Comparison of ENCODE assay signal across 8 cellular contexts in the genomic region with DNA sequence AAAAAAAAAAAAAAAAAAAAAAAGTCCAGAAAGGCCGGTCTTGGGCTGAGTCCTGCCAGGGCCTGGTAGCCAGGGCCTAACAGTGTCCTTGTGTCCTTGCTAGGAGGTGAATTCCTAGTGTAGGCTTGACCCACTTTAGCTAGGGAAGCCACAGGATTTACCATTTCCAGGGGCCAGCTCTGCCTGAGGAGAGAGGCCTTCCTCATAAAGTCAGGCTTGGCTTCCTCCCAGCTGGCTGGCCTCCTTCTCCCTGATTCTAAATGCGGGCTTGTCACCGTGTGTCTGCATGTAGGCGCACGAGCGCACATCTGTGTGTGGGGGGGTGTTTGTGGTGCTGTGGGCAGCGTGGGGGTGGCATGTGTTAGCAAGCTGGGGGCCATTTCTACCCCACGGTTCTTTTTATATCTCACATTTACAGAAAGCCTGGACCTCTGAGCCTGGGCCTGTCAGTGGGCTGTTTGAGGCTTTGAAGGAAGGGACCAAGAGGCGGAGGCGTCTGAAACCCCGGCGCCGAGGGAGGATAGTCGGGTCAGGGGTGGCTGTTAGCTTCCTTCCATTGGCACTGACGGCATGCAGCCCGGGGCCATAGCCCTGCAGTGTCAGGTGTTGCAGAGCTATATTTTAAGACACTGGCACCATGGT. TPM values are rescaled to one million over a fixed set of nuclear protein-coding genes. Genes with fewer than 3 reads are reported as not detected.
DNase-seq lines count a peak whose midpoint lies in the region; ATAC-seq and TF ChIP-seq lines count a peak whose summit lies in the region.

No MANE protein-coding gene starts in this region.

- peak overlapping the region; percentile 79 for H3K27ac ChIP-seq in BLaER1
- peak overlapping the region; percentile 84 for H3K27ac ChIP-seq in cardiac muscle cell

- no peak for ATAC-seq in GM21723 (IDR thresholded peaks at IDR 0.05; ENCODE audit: unreplicated experiment)

- no peak for TF ChIP-seq RAD21 in Ishikawa (IDR thresholded peaks at IDR 0.05; ENCODE audit: low read depth)

- no peak for TF ChIP-seq CTCF in cardiac muscle cell (IDR thresholded peaks at IDR 0.05; ENCODE audit: low read depth, low read length)

- H3K4me1 Mint-ChIP-seq in activated T-helper 1 cell treated with anti-CD3 and anti-CD28 coated beads, Interleukin-12 subunit alpha, Interleukin-12 subunit beta, Interleukin-2, Interleukin-4 antibody, amounts not matched to agents 30 ng/mL and 10 ng/mL and 1 ng/mL, durations not matched to agents 14 hours and 24 hours and 36 hours (ENCODE audit: low read depth): peaks cover 18% of the 10 kb centered on the region

- H3K27me3 Mint-ChIP-seq in activated T-helper 1 cell treated with anti-CD3 and anti-CD28 coated beads, Interleukin-12 subunit alpha, Interleukin-12 subunit beta, Interleukin-2, Interleukin-4 antibody, amounts not matched to agents 30 ng/mL and 10 ng/mL and 1 ng/mL, durations not matched to agents 14 hours and 24 hours and 36 hours (ENCODE audit: insufficient read depth): no peaks in the 10 kb centered on the region

- no peaks in the 10 kb centered on the region for H4K20me1 ChIP-seq in BLaER1

- peaks cover 4% of the 10 kb centered on the region; the same call in 1 of the 2 replicates for H3K9me3 ChIP-seq in BLaER1
- no peaks in the 10 kb centered on the region for H3K9me3 ChIP-seq in cardiac muscle cell (ENCODE audit: low read depth)

- H3K27me3 ChIP-seq in BLaER1 (no peaks in the 10 kb centered on the region), cardiac muscle cell (no peaks in the 10 kb centered on the region)

- TF ChIP-seq EP300 in Ishikawa (IDR thresholded peaks at IDR 0.05; ENCODE audit: borderline replicate concordance): no peak

- no peaks in the 10 kb centered on the region for H3K9me3 Mint-ChIP-seq in activated T-helper 1 cell treated with anti-CD3 and anti-CD28 coated beads, Interleukin-12 subunit alpha, Interleukin-12 subunit beta, Interleukin-2, Interleukin-4 antibody, amounts not matched to agents 30 ng/mL and 10 ng/mL and 1 ng/mL, durations not matched to agents 14 hours and 24 hours and 36 hours

- peak overlapping the region; percentile 51 for H3K9ac ChIP-seq in BLaER1

- intact Hi-C loops in activated T-helper 1 cell treated with anti-CD3 and anti-CD28 coated beads, Interleukin-12 subunit alpha, Interleukin-12 subunit beta, Interleukin-2, Interleukin-4 antibody, amounts not matched to agents 30 ng/mL and 10 ng/mL and 1 ng/mL, durations not matched to agents 14 hours and 24 hours and 36 hours (cut with micrococcal nuclease): loop anchor here (2.0 kb wide), 1 partner anchor 15 kb away; no protein-coding TSS in a partner anchor

- peak overlapping the region; percentile 71 for H3K27ac Mint-ChIP-seq in activated T-helper 1 cell treated with anti-CD3 and anti-CD28 coated beads, Interleukin-12 subunit alpha, Interleukin-12 subunit beta, Interleukin-2, Interleukin-4 antibody, amounts not matched to agents 30 ng/mL and 10 ng/mL and 1 ng/mL, durations not matched to agents 14 hours and 24 hours and 36 hours

- no peaks in the 10 kb centered on the region for H3K36me3 ChIP-seq in BLaER1
- no peaks in the 10 kb centered on the region for H3K36me3 ChIP-seq in cardiac muscle cell

- H3K4me2 ChIP-seq in BLaER1: peak overlapping the region; percentile 81

- peaks cover 71% of the 10 kb centered on the region for H3K4me1 ChIP-seq in BLaER1
- H3K4me1 ChIP-seq in cardiac muscle cell (ENCODE audit: low read depth): peaks cover 7% of the 10 kb centered on the region

- DNase-seq in activated T-helper 1 cell treated with anti-CD3 and anti-CD28 coated beads, Interleukin-12 subunit alpha, Interleukin-12 subunit beta, Interleukin-2, Interleukin-4 antibody, amounts not matched to agents 30 ng/mL and 10 ng/mL and 1 ng/mL, durations not matched to agents 14 hours and 24 hours and 36 hours (ENCODE audit: low spot score): no peak
- peak; percentile 19 to 85 for DNase-seq in cardiac muscle cell (ENCODE audit: low read depth in 1 of 2, low spot score in 1 of 2)
- DNase-seq in retina: peak; percentile 54
- DNase-seq in NCI-H345 (lab: John Stamatoyannopoulos, UW): no peak
- no peak for DNase-seq in OCI-M2 (lab: John Stamatoyannopoulos, UW; ENCODE audit: unreplicated experiment)

- H3K36me3 Mint-ChIP-seq in activated T-helper 1 cell treated with anti-CD3 and anti-CD28 coated beads, Interleukin-12 subunit alpha, Interleukin-12 subunit beta, Interleukin-2, Interleukin-4 antibody, amounts not matched to agents 30 ng/mL and 10 ng/mL and 1 ng/mL, durations not matched to agents 14 hours and 24 hours and 36 hours (ENCODE audit: low read depth): no peaks in the 10 kb centered on the region

- no peak overlapping the region for H3K4me3 ChIP-seq in BLaER1
- no peak overlapping the region for H3K4me3 ChIP-seq in cardiac muscle cell

- H3K4me3 Mint-ChIP-seq in activated T-helper 1 cell treated with anti-CD3 and anti-CD28 coated beads, Interleukin-12 subunit alpha, Interleukin-12 subunit beta, Interleukin-2, Interleukin-4 antibody, amounts not matched to agents 30 ng/mL and 10 ng/mL and 1 ng/mL, durations not matched to agents 14 hours and 24 hours and 36 hours: peak overlapping the region; percentile 51

TF ChIP-seq in Ishikawa, 13 proteins besides CTCF, POLR2A, EP300 and RAD21:
- TF ChIP-seq TCF12 (IDR thresholded peaks at IDR 0.05; ENCODE audit: low read depth) (no peak), CREB1 (IDR thresholded peaks at IDR 0.05; ENCODE audit: low read depth) (no peak), NFIC (IDR thresholded peaks at IDR 0.05) (peak; percentile 26; the same call in 1 of the 2 replicates)

RNA-seq across cellular contexts. Expression of a gene that starts 31.7 kb away (rescaled TPM):
- 173 and 175 TPM in 2 replicates for total RNA-seq in activated T-helper 1 cell treated with anti-CD3 and anti-CD28 coated beads, Interleukin-12 subunit alpha, Interleukin-12 subunit beta, Interleukin-2, Interleukin-4 antibody, amounts not matched to agents 30 ng/mL and 10 ng/mL and 1 ng/mL, durations not matched to agents 14 hours and 24 hours and 36 hours
- 60.3 and 110 TPM in 2 replicates for total RNA-seq in cardiac muscle cell
- polyA plus RNA-seq in cardiac muscle cell: 77.6 and 88.9 TPM in 2 replicates

RNA-seq across cellular contexts. Expression of a gene that starts 31.7 kb away (rescaled TPM):
- total RNA-seq in activated T-helper 1 cell treated with anti-CD3 and anti-CD28 coated beads, Interleukin-12 subunit alpha, Interleukin-12 subunit beta, Interleukin-2, Interleukin-4 antibody, amounts not matched to agents 30 ng/mL and 10 ng/mL and 1 ng/mL, durations not matched to agents 14 hours and 24 hours and 36 hours: 73.8 and 78.1 TPM in 2 replicates
- 95.5 and 110 TPM in 2 replicates for total RNA-seq in cardiac muscle cell
- polyA plus RNA-seq in cardiac muscle cell: 65.2 and 71.1 TPM in 2 replicates

Comparison
In these comparisons a context has a peak if more than half of its experiments do, and no peak if none do; other contexts are left out.
1. DNase-seq: peak in cardiac muscle cell (2 of 2) and retina (single experiment); none in activated T-helper 1 cell treated with anti-CD3 and anti-CD28 coated beads, Interleukin-12 subunit alpha, Interleukin-12 subunit beta, Interleukin-2, Interleukin-4 antibody, amounts not matched to agents 30 ng/mL and 10 ng/mL and 1 ng/mL, durations not matched to agents 14 hours and 24 hours and 36 hours (single experiment), NCI-H345 (single experiment) and OCI-M2 (single experiment).